In genomic region chr1:217370757-217371156, GRCh38 we compare ENCODE assay signal across 30 cellular contexts.
"Had no signal": no experiment of that assay in that cellular context is flagged by ENCODE, and none has a peak within 500 bp of the region (broad histone marks: within the 10 kb centered on the region; RNA-seq: fewer than 3 reads in every experiment).

No MANE protein-coding gene starts in this region.

- H3K27me3 ChIP-seq: heart right ventricle, hepatocyte, ovary, stomach, testis, thyroid gland, transverse colon, upper lobe of right lung had no signal

- H3K36me3 Mint-ChIP-seq: mesothelial cell of epicardium; natural killer cell; stimulated activated naive B cell treated with anti-CD40 and anti-IgM and Interleukin-4, amounts not matched to agents 10 μg/mL and 1 μg/mL and 100 μg/mL, for 72 hours had no signal

- H3K9me3 ChIP-seq: lower lobe of right lung, ovary, prostate gland, testis, thyroid gland, transverse colon, upper lobe of right lung had no signal

- H3K36me3 ChIP-seq: heart right ventricle, lower lobe of right lung, ovary, prostate gland, stomach, thyroid gland, transverse colon, upper lobe of right lung had no signal

- ATAC-seq: heart right ventricle; left cardiac atrium; left lobe of liver; lower lobe of right lung; natural killer cell; right cardiac atrium; sciatic nerve; stimulated activated naive CD8-positive, alpha-beta T cell treated with anti-CD3 and anti-CD28 coated beads, Interleukin-15, Interleukin-2, amounts not matched to agents 100 U/mL and 50 U/mL, for 24 hours; upper lobe of right lung had no signal

- H3K27ac ChIP-seq: heart right ventricle, hepatocyte, lower lobe of right lung, ovary, prostate gland, skin epidermis, stomach, testis, thyroid gland, transverse colon, upper lobe of right lung had no signal

- DNase-seq: heart right ventricle; islet precursor cell; kidney glomerular epithelial cell; left cardiac atrium; lower lobe of right lung; mammary epithelial cell; mesenchymal stem cell; naive B cell; natural killer cell; nephron progenitor cell; ovary; retina; right cardiac atrium; stimulated activated CD4-positive, alpha-beta T cell treated with anti-CD3 and anti-CD28 coated beads, Interleukin-12 subunit alpha, Interleukin-12 subunit beta, amount 100 ng/mL, for 4 hours; stimulated activated CD4-positive, alpha-beta T cell treated with anti-CD3 and anti-CD28 coated beads, Interleukin-15, amount 100 ng/mL, for 24 hours; stimulated activated CD4-positive, alpha-beta T cell treated with anti-CD3 and anti-CD28 coated beads, Interleukin-2, amount 100 ng/mL, for 24 hours; stimulated activated CD4-positive, alpha-beta T cell treated with anti-CD3 and anti-CD28 coated beads, Interleukin-4, amount 100 ng/mL, for 1 hour; stimulated activated naive B cell treated with anti-CD40 and anti-IgM and Interleukin-4, amounts not matched to agents 10 μg/mL and 1 μg/mL and 100 μg/mL, for 72 hours; stimulated activated naive CD8-positive, alpha-beta T cell treated with anti-CD3 and anti-CD28 coated beads, Interleukin-15, Interleukin-2, amounts not matched to agents 100 U/mL and 50 U/mL, for 24 hours; stomach; testis; thyroid gland; transverse colon; upper lobe of right lung had no signal

- H3K4me3 Mint-ChIP-seq: mesothelial cell of epicardium; naive B cell; natural killer cell; nephron progenitor cell; stimulated activated naive B cell treated with anti-CD40 and anti-IgM and Interleukin-4, amounts not matched to agents 10 μg/mL and 1 μg/mL and 100 μg/mL, for 72 hours had no signal

- H3K79me2 ChIP-seq: hepatocyte had no signal

- H3K4me1 ChIP-seq: heart right ventricle, lower lobe of right lung, prostate gland, stomach, testis, thyroid gland, transverse colon, upper lobe of right lung had no signal

- H3K4me2 ChIP-seq: hepatocyte had no signal

- H3K27me3 Mint-ChIP-seq: naive B cell; stimulated activated naive B cell treated with anti-CD40 and anti-IgM and Interleukin-4, amounts not matched to agents 10 μg/mL and 1 μg/mL and 100 μg/mL, for 72 hours had no signal

- H3K4me1 Mint-ChIP-seq: natural killer cell had no signal

- H2AFZ ChIP-seq: hepatocyte had no signal

- H3K9me3 Mint-ChIP-seq: mesothelial cell of epicardium, nephron progenitor cell had no signal

- H3K4me3 ChIP-seq: heart right ventricle, hepatocyte, lower lobe of right lung, ovary, prostate gland, skin epidermis, stomach, testis, thyroid gland, transverse colon, upper lobe of right lung had no signal

- H3K27ac Mint-ChIP-seq: mesothelial cell of epicardium; naive B cell; natural killer cell; nephron progenitor cell; stimulated activated naive B cell treated with anti-CD40 and anti-IgM and Interleukin-4, amounts not matched to agents 10 μg/mL and 1 μg/mL and 100 μg/mL, for 72 hours had no signal
